Comparison of ENCODE assay signal across 1 cellular context in genomic region chr14:88551094-88551870, GRCh38.
TF ChIP-seq lines count a peak whose summit lies in the region.

No MANE protein-coding gene starts in this region.

TF ChIP-seq in WTC11, 78 proteins besides CTCF, POLR2A, EP300 and RAD21 (continued from another document and continues in another):
- TF ChIP-seq USF2 (CRISPR knock-in tag; IDR thresholded peaks at IDR 0.05): peak; percentile 35; the same call in 1 of the 2 replicates
- TF ChIP-seq ZNF219 (CRISPR knock-in tag; IDR thresholded peaks at IDR 0.05; ENCODE audit: borderline replicate concordance): no peak
- 0 out of 2 replicates have a peak, but pooled peaks have one; percentile 28 for TF ChIP-seq ZNF317 (CRISPR knock-in tag; IDR thresholded peaks at IDR 0.05; ENCODE audit: borderline replicate concordance, low read depth)
- TF ChIP-seq ZNF281 (CRISPR knock-in tag; IDR thresholded peaks at IDR 0.05): peak; percentile 43; the same call in 1 of the 2 replicates
- TF ChIP-seq MAX (CRISPR knock-in tag; IDR thresholded peaks at IDR 0.05): peak; percentile 76; the same call in 1 of the 2 replicates
- TF ChIP-seq ZNF425 (CRISPR knock-in tag; conservative IDR thresholded peaks at IDR 0.05): no peak
- no peak for TF ChIP-seq SOX15 (CRISPR knock-in tag; IDR thresholded peaks at IDR 0.05)
- 0 out of 2 replicates have a peak, but pooled peaks have one; percentile 51 for TF ChIP-seq GTF2I (CRISPR knock-in tag; conservative IDR thresholded peaks at IDR 0.05)
- no peak; the same call in 1 of the 2 replicates for TF ChIP-seq ZNF138 (CRISPR knock-in tag; conservative IDR thresholded peaks at IDR 0.05)
- peak; percentile 87; the same call in 1 of the 2 replicates for TF ChIP-seq E2F5 (CRISPR knock-in tag; IDR thresholded peaks at IDR 0.05)
- TF ChIP-seq IRF1 (CRISPR knock-in tag; IDR thresholded peaks at IDR 0.05): no peak
- 0 out of 2 replicates have a peak, but pooled peaks have one; percentile 35 for TF ChIP-seq ESRRA (CRISPR knock-in tag; IDR thresholded peaks at IDR 0.05; ENCODE audit: borderline replicate concordance)
- TF ChIP-seq KAT7 (CRISPR knock-in tag; IDR thresholded peaks at IDR 0.05; ENCODE audit: borderline replicate concordance): no peak
- peak; percentile 69; the same call in 1 of the 2 replicates for TF ChIP-seq FOXP1 (CRISPR knock-in tag; IDR thresholded peaks at IDR 0.05; ENCODE audit: borderline replicate concordance)
- no peak for TF ChIP-seq ZNF416 (CRISPR knock-in tag; IDR thresholded peaks at IDR 0.05)
- TF ChIP-seq ATF6 (CRISPR knock-in tag; IDR thresholded peaks at IDR 0.05): no peak
- TF ChIP-seq CREM (CRISPR knock-in tag; IDR thresholded peaks at IDR 0.05): peak; percentile 78
- TF ChIP-seq USF1 (CRISPR knock-in tag; IDR thresholded peaks at IDR 0.05): no peak
- TF ChIP-seq FOXP4 (CRISPR knock-in tag; IDR thresholded peaks at IDR 0.05): peak; percentile 17; the same call in 1 of the 2 replicates
- TF ChIP-seq GRHL2 (CRISPR knock-in tag; IDR thresholded peaks at IDR 0.05; ENCODE audit: insufficient replicate concordance, severe bottlenecking): no peak
- no peak for TF ChIP-seq NFYB (CRISPR knock-in tag; conservative IDR thresholded peaks at IDR 0.05; ENCODE audit: low read depth)
- TF ChIP-seq JAZF1 (CRISPR knock-in tag; IDR thresholded peaks at IDR 0.05): no peak
- no peak for TF ChIP-seq TEAD4 (CRISPR knock-in tag; IDR thresholded peaks at IDR 0.05)
- TF ChIP-seq MLX (CRISPR knock-in tag; IDR thresholded peaks at IDR 0.05): no peak
- TF ChIP-seq ZNF512 (CRISPR knock-in tag; IDR thresholded peaks at IDR 0.05; ENCODE audit: borderline replicate concordance): no peak
- TF ChIP-seq NFATC4 (CRISPR knock-in tag; IDR thresholded peaks at IDR 0.05): no peak
- peak; percentile 48; the same call in 1 of the 2 replicates for TF ChIP-seq TEAD1 (CRISPR knock-in tag; IDR thresholded peaks at IDR 0.05)
- TF ChIP-seq NFE2L1 (CRISPR knock-in tag; IDR thresholded peaks at IDR 0.05): no peak
- no peak for TF ChIP-seq ATF3 (CRISPR knock-in tag; conservative IDR thresholded peaks at IDR 0.05)
- TF ChIP-seq EMX1 (CRISPR knock-in tag; IDR thresholded peaks at IDR 0.05): no peak
- TF ChIP-seq STAT6 (CRISPR knock-in tag; conservative IDR thresholded peaks at IDR 0.05; ENCODE audit: low read depth): no peak
